ENCODE assay signal across 10 cellular contexts in genomic region chr5:151195622-151196021, GRCh38. TPM values are rescaled to one million over a fixed set of nuclear protein-coding genes. Genes with fewer than 3 reads are reported as not detected.
DNase-seq lines count a peak whose midpoint lies in the region; FAIRE-seq and TF ChIP-seq lines count a peak whose summit lies in the region.
"Had no signal": no experiment of that assay in that cellular context is flagged by ENCODE, and none has a peak within 500 bp of the region (broad histone marks: within the 10 kb centered on the region; RNA-seq: fewer than 3 reads in every experiment).

No MANE protein-coding gene starts in this region.

- H3K4me1 ChIP-seq in OCI-LY1 (ENCODE audit: insufficient read depth, low read length, severe bottlenecking), result peaks cover 41% of the 10 kb centered on the region

- peaks cover 4% of the 10 kb centered on the region for H3K9me3 ChIP-seq in OCI-LY1 (ENCODE audit: low read length)

- H3K4me3 ChIP-seq in OCI-LY1 (ENCODE audit: low read depth, low read length, poor library complexity, severe bottlenecking), result no peak overlapping the region

- H4K20me1 ChIP-seq in OCI-LY1 (ENCODE audit: insufficient read depth, low read length), result no peaks in the 10 kb centered on the region

- H3K9ac ChIP-seq in OCI-LY1 (ENCODE audit: low read length), result no peak overlapping the region; the same call in 1 of the 2 replicates

- H3K27ac ChIP-seq in OCI-LY1 (ENCODE audit: low read depth, low read length, poor library complexity, severe bottlenecking), result peak overlapping the region; percentile 94

- H3K4me2 ChIP-seq in OCI-LY1 (ENCODE audit: low read length), result no peak overlapping the region

- in situ Hi-C loops in G401 (cut with HindIII; ENCODE audit: low sequenced_read_pairs), result no loop called here

- no peaks in the 10 kb centered on the region for H3F3A ChIP-seq in OCI-LY1 (ENCODE audit: insufficient read depth, low read length)

- H3K36me3 ChIP-seq in OCI-LY1 (ENCODE audit: insufficient read depth, low read length), result peaks cover 92% of the 10 kb centered on the region

- DNase-seq in activated T-cell treated with anti-CD3 and anti-CD28 coated beads for 4 hours, result peak; percentile 61
- no peak for DNase-seq in activated T-cell treated with anti-CD3 and anti-CD28 coated beads, Interleukin-2, amount 50 U/mL, for 1 hour
- DNase-seq in stimulated activated CD8-positive, alpha-beta memory T cell treated with anti-CD3 and anti-CD28 coated beads, Interleukin-4, amount 100 ng/mL, for 48 hours, result peak; percentile 47
- no peak for DNase-seq in UCSD-AML1 (lab: John Stamatoyannopoulos, UW; ENCODE audit: unreplicated experiment)
- no peak for DNase-seq in G401 (ENCODE audit: low spot score)
- DNase-seq in NCI-H2029 (lab: John Stamatoyannopoulos, UW), result no peak
- DNase-seq: GOT3; stimulated activated CD4-positive, alpha-beta T cell treated with anti-CD3 and anti-CD28 coated beads, Interleukin-4, amount 100 ng/mL, for 24 hours had no signal

- FAIRE-seq in colon (lab: Jason Lieb, UNC), result peak; percentile 36

- no peak for TF ChIP-seq CTCF in OCI-LY1 (IDR thresholded peaks at IDR 0.05; ENCODE audit: low read length)

- H3K79me2 ChIP-seq in OCI-LY1 (ENCODE audit: insufficient read depth, low read length), result peaks cover 13% of the 10 kb centered on the region

- no peaks in the 10 kb centered on the region for H3K27me3 ChIP-seq in OCI-LY1 (ENCODE audit: insufficient read depth, low read length)

- H2AFZ ChIP-seq in OCI-LY1 (ENCODE audit: low read length), result no peak overlapping the region

- no peaks in the 10 kb centered on the region for H3K9me2 ChIP-seq in OCI-LY1 (ENCODE audit: low read depth, low read length)

RNA-seq across cellular contexts. Expression of gene CCDC69, which starts 28.3 kb away (rescaled TPM):
- total RNA-seq in G401 (2014; rRNA removed; shearing (Covaris generic)), result 3.9 and 7.0 TPM in 2 replicates

RNA-seq across cellular contexts. Expression of gene ANXA6, which starts 38.0 kb away (rescaled TPM):
- 299 and 371 TPM in 2 replicates for total RNA-seq in G401 (2014; rRNA removed; shearing (Covaris generic))

RNA-seq across cellular contexts. Expression of gene GM2A, which starts 57.4 kb away (rescaled TPM):
- total RNA-seq in G401 (2014; rRNA removed; shearing (Covaris generic)), result 35.0 and 39.8 TPM in 2 replicates

Comparison
In these comparisons a context has a peak if more than half of its experiments do, and no peak if none do; other contexts are left out.
1. DNase-seq: peak in activated T-cell treated with anti-CD3 and anti-CD28 coated beads for 4 hours (single experiment) and stimulated activated CD8-positive, alpha-beta memory T cell treated with anti-CD3 and anti-CD28 coated beads, Interleukin-4, amount 100 ng/mL, for 48 hours (single experiment); none in activated T-cell treated with anti-CD3 and anti-CD28 coated beads, Interleukin-2, amount 50 U/mL, for 1 hour (single experiment), UCSD-AML1 (single experiment), G401 (single experiment) and NCI-H2029 (single experiment).